ENCODE assay signal across 9 cellular contexts in genomic region chr4:54231419-54232150, GRCh38. TPM values are rescaled to one million over a fixed set of nuclear protein-coding genes. Genes with fewer than 3 reads are reported as not detected.
DNase-seq lines count a peak whose midpoint lies in the region; TF ChIP-seq lines count a peak whose summit lies in the region.
"Had no signal": no experiment of that assay in that cellular context is flagged by ENCODE, and none has a peak within 500 bp of the region (broad histone marks: within the 10 kb centered on the region; RNA-seq: fewer than 3 reads in every experiment).

No MANE protein-coding gene starts in this region.

- TF ChIP-seq POLR2A in transverse colon (IDR thresholded peaks at IDR 0.05) = no peak

- H3K4me1 ChIP-seq in mesendoderm (ENCODE audit: control insufficient read depth, low read depth, low read length) (no peaks in the 10 kb centered on the region), transverse colon (peaks cover 11 to 65% (median 45%) of the 10 kb centered on the region in 4 donors)

- no peak overlapping the region for H2BK120ac ChIP-seq in mesendoderm (ENCODE audit: low read depth, low read length)

- peaks cover 5 to 76% (median 62%) of the 10 kb centered on the region in 45 donors for H3K27me3 ChIP-seq in dorsolateral prefrontal cortex
- peaks cover 20% of the 10 kb centered on the region for H3K27me3 ChIP-seq in mesendoderm (ENCODE audit: insufficient read depth, low read length, poor library complexity)
- peaks cover 93% of the 10 kb centered on the region for H3K27me3 ChIP-seq in transverse colon

- H3K36me3 ChIP-seq in mesendoderm (ENCODE audit: control insufficient read depth, insufficient read depth, low read length) (no peaks in the 10 kb centered on the region), transverse colon (no peaks in the 10 kb centered on the region)

- H3K79me1 ChIP-seq in mesendoderm (ENCODE audit: low read length) = no peaks in the 10 kb centered on the region

- no peak overlapping the region for H3K27ac ChIP-seq in dorsolateral prefrontal cortex
- no peak overlapping the region for H3K27ac ChIP-seq in mesendoderm (ENCODE audit: low read depth, low read length)
- H3K27ac ChIP-seq in transverse colon = peak overlapping the region; percentile 55 to 79 (median 69)

- in situ Hi-C loops in transverse colon (cut with MboI; ENCODE audit: low pct_ligation_motif_present in 1 of 4, low pct_unique_long_range_greater_than_20kb in 1 of 4, low sequenced_read_pairs in 3 of 4) = loop anchor here in 3 of 4 donors (10.0 to 25.0 kb wide), 5 partner anchors 519 to 1219 kb away; partner anchors contain the start of gene SCFD2 (in 1 of the 3)

- no peak overlapping the region for H4K5ac ChIP-seq in mesendoderm (ENCODE audit: low read length)

- peak in 1 of 56 donors; percentile 10 for TF ChIP-seq CTCF in dorsolateral prefrontal cortex (IDR thresholded peaks at IDR 0.05 in 54 of 56, conservative IDR thresholded peaks at IDR 0.05 in 2 of 56; ENCODE audit: low read depth in 1 of 56, partially characterized antibody in 56 of 56)
- TF ChIP-seq CTCF in transverse colon (IDR thresholded peaks at IDR 0.05) = no peak

- no peak overlapping the region for H3K4ac ChIP-seq in mesendoderm (ENCODE audit: low read depth, low read length)

- H3K18ac ChIP-seq in mesendoderm (ENCODE audit: low read length) = no peak overlapping the region

- H3K9me3 ChIP-seq in transverse colon = no peaks in the 10 kb centered on the region

- H3K79me2 ChIP-seq in mesendoderm (ENCODE audit: control insufficient read depth, insufficient read depth, low read length) = peaks cover 5% of the 10 kb centered on the region

- H3K56ac ChIP-seq in mesendoderm (ENCODE audit: low read length) = peak overlapping the region; percentile 85

- peak; percentile 8 for DNase-seq in activated CD4-positive, alpha-beta T cell treated with anti-CD3 and anti-CD28 coated beads for 48 hours
- no peak for DNase-seq in activated CD4-positive, alpha-beta T cell treated with anti-CD3 and anti-CD28 coated beads for 4 hours
- DNase-seq in dorsolateral prefrontal cortex = no peak
- DNase-seq in mesendoderm = peak; percentile 61
- no peak for DNase-seq in transverse colon
- DNase-seq in putamen (ENCODE audit: low spot score) = no peak
- DNase-seq in NCI-H526 treated with DMSO at 0.1 percent for 48 hours (lab: John Stamatoyannopoulos, UW) = no peak
- DNase-seq in A172 (ENCODE audit: low spot score) = no peak

- peak overlapping the region; percentile 84 for H3K4me2 ChIP-seq in mesendoderm (ENCODE audit: low read length)

- H3K4me3 ChIP-seq in dorsolateral prefrontal cortex (peak overlapping the region in 54 of 59 donors; percentile 7 to 74 (median 58)), mesendoderm (ENCODE audit: low read length) (peak overlapping the region; percentile 66), transverse colon (peak overlapping the region; percentile 4 to 56 (median 30))

- intact Hi-C loops in dorsolateral prefrontal cortex (cut with DNase I) = loop anchor here (5.0 to 10.0 kb wide), 10 partner anchors 167 to 1997 kb away; partner anchors contain the start of genes CHIC2 (in 1 of the 2) and FIP1L1 (in 1 of the 2)
- intact Hi-C loops in transverse colon (cut with DNase I; ENCODE audit: low total_unique reads) = loop anchor here (5.0 kb wide), 2 partner anchors 324 to 1034 kb away; no protein-coding TSS in a partner anchor

- no peak overlapping the region for H2BK15ac ChIP-seq in mesendoderm (replicated peaks; ENCODE audit: low read depth)

- peak overlapping the region; percentile 64 for H3K9ac ChIP-seq in mesendoderm (ENCODE audit: low read length)

- no peak overlapping the region for H2BK5ac ChIP-seq in mesendoderm (ENCODE audit: low read length)

- no peak overlapping the region for H3K23ac ChIP-seq in mesendoderm (ENCODE audit: low read length)

- H4K8ac ChIP-seq in mesendoderm (ENCODE audit: low read depth, low read length) = no peak overlapping the region

- TF ChIP-seq EP300 in transverse colon (IDR thresholded peaks at IDR 0.05; ENCODE audit: low read depth) = no peak

- H2AK5ac ChIP-seq in mesendoderm (ENCODE audit: low read length) = no peak overlapping the region

- WGBS in mesendoderm (ENCODE audit: extremely low coverage, insufficient coverage, low lambda C conversion rate) = no CpG with 5 or more reads among the region's 47 CpGs
- WGBS in transverse colon (ENCODE audit: low coverage in 1 of 2), 2 donors = 17% methylated on average over 44 of the region's 47 CpGs; no CpG with 5 or more reads in 1 of the 2 donors

RNA-seq across cellular contexts. Expression of gene PDGFRA, which starts 2.5 kb away (rescaled TPM):
- 10 to 100 TPM; 12.0 to 72.7 (median 27.3) TPM for total RNA-seq in dorsolateral prefrontal cortex
- 3.8 TPM for polyA plus RNA-seq in mesendoderm (2013, experiment 1 of 2)
- 2.7 TPM for polyA plus RNA-seq in mesendoderm (2013, experiment 2 of 2)
- 100 to 1,000 TPM in 1 of 4 donors, 10 to 100 TPM in 3; 20.6 to 190 (median 65.5) TPM for total RNA-seq in transverse colon
- 0.05 and 0.10 TPM in 2 replicates for total RNA-seq in A172 (2014; rRNA removed; shearing (Covaris generic))
- total RNA-seq: HT1080 had no signal

Comparison
In these comparisons a context has a peak if more than half of its experiments do, and no peak if none do; other contexts are left out.
1. DNase-seq: peak in activated CD4-positive, alpha-beta T cell treated with anti-CD3 and anti-CD28 coated beads for 48 hours (single experiment) and mesendoderm (single experiment); none in activated CD4-positive, alpha-beta T cell treated with anti-CD3 and anti-CD28 coated beads for 4 hours (0 of 2), dorsolateral prefrontal cortex (0 of 10), transverse colon (single experiment), putamen (single experiment), NCI-H526 treated with DMSO at 0.1 percent for 48 hours (single experiment) and A172 (single experiment).
2. H3K27ac ChIP-seq: peak in transverse colon (4 of 4); none in dorsolateral prefrontal cortex (0 of 59) and mesendoderm (single experiment).
3. RNA of gene PDGFRA, which starts 2.5 kb away (total RNA-seq): 20.6 to 190 TPM in transverse colon and 12.0 to 72.7 TPM in dorsolateral prefrontal cortex; 0.05 to 0.10 TPM in A172; every median in the first group is over 10 times any median in the second.
4. Peak in every context shown above with its lines, with median percentiles within 50 percentile points of each other: H3K4me3 ChIP-seq.